Comparison of ENCODE assay signal across 15 cellular contexts in genomic region chr10:33163941-33164824, GRCh38.
DNase-seq lines count a peak whose midpoint lies in the region; ATAC-seq and TF ChIP-seq lines count a peak whose summit lies in the region.
"Had no signal": no experiment of that assay in that cellular context is flagged by ENCODE, and none has a peak within 500 bp of the region (broad histone marks: within the 10 kb centered on the region; RNA-seq: fewer than 3 reads in every experiment).

No MANE protein-coding gene starts in this region.

- no peaks in the 10 kb centered on the region for H3K4me1 Mint-ChIP-seq in MCF 10A (ENCODE audit: insufficient read depth, unreplicated experiment)
- H3K4me1 Mint-ChIP-seq in stimulated activated naive CD8-positive, alpha-beta T cell treated with anti-CD3 and anti-CD28 coated beads, Interleukin-15, amount 100 ng/mL, for 72 hours = no peaks in the 10 kb centered on the region
- H3K4me1 Mint-ChIP-seq in activated CD8-positive, alpha-beta memory T cell treated with anti-CD3 and anti-CD28 coated beads, Interleukin-2, amount 10 ng/mL, durations not matched to agents 7 days and 5 days = no peaks in the 10 kb centered on the region

- BruUV-seq in mammary epithelial cell (replicated peaks; lab: Mats Ljungman, UMichigan) (no TSS peak), MCF 10A (replicated peaks; lab: Mats Ljungman, UMichigan) (no TSS peak), Panc1 (replicated peaks; lab: Mats Ljungman, UMichigan) (no TSS peak)

- CTCF ChIA-PET in mammary epithelial cell (lab: Charles Lee; ENCODE audit: low non-redundant PET) (interaction anchor here (0.6 kb wide), 1 partner anchor 116 kb away, joined by 5 read pairs; no protein-coding TSS in a partner anchor), MCF 10A (lab: Yijun Ruan, JAX) (interaction anchor here (0.6 to 1.3 kb wide), 3 partner anchors 9 to 170 kb away, joined by 3 to 7 read pairs (median 3); partner anchors contain the start of gene NRP1), Panc1 (lab: Charles Lee) (no interaction called here)
- CTCF ChIA-PET in activated CD8-positive, alpha-beta memory T cell treated with anti-CD3 and anti-CD28 coated beads, Interleukin-2, amount 10 ng/mL, durations not matched to agents 7 days and 5 days (lab: Charles Lee) = no interaction called here

- POLR2A ChIA-PET in MCF 10A (lab: Yijun Ruan, JAX) = interaction anchor here (0.7 kb wide), 1 partner anchor 1114 kb away, joined by 3 read pairs; no protein-coding TSS in a partner anchor
- POLR2A ChIA-PET in Panc1 (lab: Charles Lee) = no interaction called here

- no peak overlapping the region for H3K9ac ChIP-seq in mammary epithelial cell (ENCODE audit: insufficient read depth, low read length)

- no peaks in the 10 kb centered on the region for H3K9me3 Mint-ChIP-seq in MCF 10A (ENCODE audit: unreplicated experiment)
- no peaks in the 10 kb centered on the region for H3K9me3 Mint-ChIP-seq in stimulated activated naive CD8-positive, alpha-beta T cell treated with anti-CD3 and anti-CD28 coated beads, Interleukin-15, amount 100 ng/mL, for 72 hours
- no peaks in the 10 kb centered on the region for H3K9me3 Mint-ChIP-seq in activated CD8-positive, alpha-beta memory T cell treated with anti-CD3 and anti-CD28 coated beads, Interleukin-2, amount 10 ng/mL, durations not matched to agents 7 days and 5 days (ENCODE audit: low read depth)

- no peaks in the 10 kb centered on the region for H3K36me3 ChIP-seq in mammary epithelial cell (ENCODE audit: insufficient read depth, low read length)
- no peaks in the 10 kb centered on the region for H3K36me3 ChIP-seq in Panc1 (ENCODE audit: control insufficient read depth, insufficient read depth, low read length)
- no peaks in the 10 kb centered on the region for H3K36me3 ChIP-seq in prostate gland
- H3K36me3 ChIP-seq: colonic mucosa, thyroid gland had no signal

- peaks cover 8% of the 10 kb centered on the region for H3K4me1 ChIP-seq in mammary epithelial cell (ENCODE audit: insufficient read depth, low read length)
- peaks cover 6% of the 10 kb centered on the region; the same call in 1 of the 2 replicates for H3K4me1 ChIP-seq in Panc1 (ENCODE audit: control insufficient read depth, insufficient read depth, low read length)
- no peaks in the 10 kb centered on the region for H3K4me1 ChIP-seq in prostate gland (replicated peaks)
- H3K4me1 ChIP-seq: colonic mucosa, thyroid gland had no signal

- no peak overlapping the region for H3K4me3 Mint-ChIP-seq in MCF 10A (ENCODE audit: unreplicated experiment)
- no peak overlapping the region for H3K4me3 Mint-ChIP-seq in stimulated activated naive CD8-positive, alpha-beta T cell treated with anti-CD3 and anti-CD28 coated beads, Interleukin-15, amount 100 ng/mL, for 72 hours
- no peak overlapping the region for H3K4me3 Mint-ChIP-seq in activated CD8-positive, alpha-beta memory T cell treated with anti-CD3 and anti-CD28 coated beads, Interleukin-2, amount 10 ng/mL, durations not matched to agents 7 days and 5 days

- H3K4me3 ChIP-seq in mammary epithelial cell (replicated peaks in 1 of 3; ENCODE audit: insufficient read depth in 1 of 3, low read depth in 2 of 3, low read length in 3 of 3) = no peak overlapping the region
- H3K4me3 ChIP-seq in Panc1 (ENCODE audit: low read depth in 2 of 2, low read length in 2 of 2) = no peak overlapping the region
- no peak overlapping the region for H3K4me3 ChIP-seq in prostate gland
- H3K4me3 ChIP-seq: colonic mucosa, thyroid gland had no signal

- no peak for DNase-seq in mammary epithelial cell
- no peak for DNase-seq in MCF 10A (ENCODE audit: unreplicated experiment)
- DNase-seq in Panc1 (ENCODE audit: low read depth, low spot score) = no peak
- DNase-seq in foreskin melanocyte = peak; percentile 89
- DNase-seq in ureter (ENCODE audit: low spot score) = peak; percentile 3
- no peak for DNase-seq in prostate gland (ENCODE audit: low spot score)
- no peak for DNase-seq in stimulated activated naive CD8-positive, alpha-beta T cell treated with anti-CD3 and anti-CD28 coated beads, Interleukin-15, amount 100 ng/mL, for 72 hours
- no peak for DNase-seq in activated CD8-positive, alpha-beta memory T cell treated with anti-CD3 and anti-CD28 coated beads, Interleukin-2, amount 10 ng/mL, durations not matched to agents 7 days and 5 days
- DNase-seq: ACHN; activated CD4-positive, alpha-beta T cell treated with anti-CD3 and anti-CD28 coated beads for 1 hour; colonic mucosa; KG1; NCI-H2171 treated with DMSO at 0.1 percent for 48 hours; T-helper 1 cell; thyroid gland had no signal

- H3K27ac ChIP-seq in mammary epithelial cell (ENCODE audit: insufficient read depth, low read depth, low read length) = no peak overlapping the region
- H3K27ac ChIP-seq in Panc1 (ENCODE audit: low read length) = peak overlapping the region; percentile 48; the same call in 1 of the 2 replicates
- no peak overlapping the region for H3K27ac ChIP-seq in prostate gland
- H3K27ac ChIP-seq: colonic mucosa, thyroid gland had no signal

- TF ChIP-seq CTCF in mammary epithelial cell (conservative IDR thresholded peaks at IDR 0.05 in 1 of 2, IDR thresholded peaks at IDR 0.05 in 1 of 2; ENCODE audit: extremely low read depth in 1 of 2, insufficient read depth in 1 of 2, low read depth in 1 of 2, low read length in 2 of 2) (no peak), MCF 10A (IDR thresholded peaks at IDR 0.05; ENCODE audit: unreplicated experiment) (no peak), Panc1 (IDR thresholded peaks at IDR 0.05) (no peak), prostate gland (IDR thresholded peaks at IDR 0.05) (no peak)

- peak overlapping the region; percentile 15 for H3K4me2 ChIP-seq in mammary epithelial cell (ENCODE audit: insufficient read depth, low read depth, low read length)

- H3K27me3 Mint-ChIP-seq in MCF 10A (ENCODE audit: insufficient read depth, unreplicated experiment) = no peaks in the 10 kb centered on the region
- peaks cover 25% of the 10 kb centered on the region for H3K27me3 Mint-ChIP-seq in stimulated activated naive CD8-positive, alpha-beta T cell treated with anti-CD3 and anti-CD28 coated beads, Interleukin-15, amount 100 ng/mL, for 72 hours
- peaks cover 3% of the 10 kb centered on the region for H3K27me3 Mint-ChIP-seq in activated CD8-positive, alpha-beta memory T cell treated with anti-CD3 and anti-CD28 coated beads, Interleukin-2, amount 10 ng/mL, durations not matched to agents 7 days and 5 days

- no peak for TF ChIP-seq POLR2A in prostate gland (IDR thresholded peaks at IDR 0.05)

- peak; percentile 74 for ATAC-seq in Panc1
- no peak for ATAC-seq in stimulated activated naive CD8-positive, alpha-beta T cell treated with anti-CD3 and anti-CD28 coated beads, Interleukin-15, amount 100 ng/mL, for 72 hours
- no peak for ATAC-seq in activated CD8-positive, alpha-beta memory T cell treated with anti-CD3 and anti-CD28 coated beads, Interleukin-2, amount 10 ng/mL, durations not matched to agents 7 days and 5 days

- H3K27ac Mint-ChIP-seq in MCF 10A (ENCODE audit: low read depth, unreplicated experiment) = no peak overlapping the region
- H3K27ac Mint-ChIP-seq in stimulated activated naive CD8-positive, alpha-beta T cell treated with anti-CD3 and anti-CD28 coated beads, Interleukin-15, amount 100 ng/mL, for 72 hours = no peak overlapping the region
- H3K27ac Mint-ChIP-seq in activated CD8-positive, alpha-beta memory T cell treated with anti-CD3 and anti-CD28 coated beads, Interleukin-2, amount 10 ng/mL, durations not matched to agents 7 days and 5 days = no peak overlapping the region

- dilution Hi-C loops in mammary epithelial cell (cut with HindIII; ENCODE audit: low sequenced_read_pairs) = no loop called here

- H4K20me1 ChIP-seq in mammary epithelial cell (ENCODE audit: insufficient read depth, low read length) = no peaks in the 10 kb centered on the region

- intact Hi-C loops in mammary epithelial cell (cut with micrococcal nuclease) = no loop called here
- intact Hi-C loops in MCF 10A (cut with micrococcal nuclease) = no loop called here
- intact Hi-C loops in Panc1 (cut with micrococcal nuclease; ENCODE audit: unreplicated experiment) = no loop called here
- intact Hi-C loops in prostate gland (cut with DNase I) = no loop called here

- no peaks in the 10 kb centered on the region for H3K9me3 ChIP-seq in mammary epithelial cell (replicated peaks; ENCODE audit: insufficient read depth, low read length)
- no peaks in the 10 kb centered on the region for H3K9me3 ChIP-seq in Panc1 (ENCODE audit: control insufficient read depth, insufficient read depth, low read depth, low read length)
- H3K9me3 ChIP-seq in prostate gland = no peaks in the 10 kb centered on the region
- H3K9me3 ChIP-seq: colonic mucosa, thyroid gland had no signal

- no peaks in the 10 kb centered on the region for H3K27me3 ChIP-seq in mammary epithelial cell (ENCODE audit: insufficient read depth, low read length)
- H3K27me3 ChIP-seq in Panc1 (ENCODE audit: control insufficient read depth, insufficient read depth, low read length) = no peaks in the 10 kb centered on the region
- H3K27me3 ChIP-seq in prostate gland (replicated peaks; ENCODE audit: insufficient read depth) = no peaks in the 10 kb centered on the region
- H3K27me3 ChIP-seq: colonic mucosa, thyroid gland had no signal

- no peaks in the 10 kb centered on the region for H3K79me2 ChIP-seq in mammary epithelial cell (ENCODE audit: insufficient read depth, low read length)

- peak overlapping the region; percentile 48 for H2AFZ ChIP-seq in mammary epithelial cell (ENCODE audit: low read depth, low read length)

- in situ Hi-C loops in mammary epithelial cell (cut with MboI; ENCODE audit: low sequenced_read_pairs in 2 of 2) = no loop called here
- in situ Hi-C loops in Panc1 (cut with HindIII; ENCODE audit: low pct_unique_long_range_greater_than_20kb, low sequenced_read_pairs) = no loop called here

- WGBS in mammary epithelial cell (ENCODE audit: low coverage, missing lambda C conversion rate) = 46% methylated on average over 11 of the region's 11 CpGs
- 54% methylated on average over 11 of the region's 11 CpGs for WGBS in prostate gland

- no peaks in the 10 kb centered on the region for H3K36me3 Mint-ChIP-seq in MCF 10A (ENCODE audit: insufficient read depth, unreplicated experiment)
- H3K36me3 Mint-ChIP-seq in activated CD8-positive, alpha-beta memory T cell treated with anti-CD3 and anti-CD28 coated beads, Interleukin-2, amount 10 ng/mL, durations not matched to agents 7 days and 5 days = no peaks in the 10 kb centered on the region

Comparison
In these comparisons a context has a peak if more than half of its experiments do, and no peak if none do; other contexts are left out.
1. DNase-seq: peak in foreskin melanocyte (single experiment) and ureter (single experiment); none in mammary epithelial cell (single experiment), MCF 10A (single experiment), Panc1 (single experiment), prostate gland (single experiment), stimulated activated naive CD8-positive, alpha-beta T cell treated with anti-CD3 and anti-CD28 coated beads, Interleukin-15, amount 100 ng/mL, for 72 hours (0 of 2) and activated CD8-positive, alpha-beta memory T cell treated with anti-CD3 and anti-CD28 coated beads, Interleukin-2, amount 10 ng/mL, durations not matched to agents 7 days and 5 days (single experiment).
2. CTCF ChIA-PET loops: an anchor here in mammary epithelial cell (0.6 kb wide) and MCF 10A (0.6 to 1.3 kb wide); none called in Panc1 and activated CD8-positive, alpha-beta memory T cell treated with anti-CD3 and anti-CD28 coated beads, Interleukin-2, amount 10 ng/mL, durations not matched to agents 7 days and 5 days.